9 cellular contexts compared by ENCODE assay signal in genomic region chr1:100543640-100544039, GRCh38. TPM values are rescaled to one million over a fixed set of nuclear protein-coding genes. Genes with fewer than 3 reads are reported as not detected.
DNase-seq lines count a peak whose midpoint lies in the region; ATAC-seq, FAIRE-seq and TF ChIP-seq lines count a peak whose summit lies in the region.
"Had no signal": no experiment of that assay in that cellular context is flagged by ENCODE, and none has a peak within 500 bp of the region (broad histone marks: within the 10 kb centered on the region; RNA-seq: fewer than 3 reads in every experiment).

No MANE protein-coding gene starts in this region.

- DNase-seq in D341Med (ENCODE audit: low spot score) (peak; percentile 51), WERI-Rb-1 (peak; percentile 36), mesendoderm (peak; percentile 70), GF-D8 (lab: John Stamatoyannopoulos, UW) (no peak), urothelium cell line (ENCODE audit: low spot score) (no peak)

- H3K27ac ChIP-seq in WERI-Rb-1 (no peak overlapping the region), mesendoderm (ENCODE audit: low read depth, low read length) (no peak overlapping the region)

- no peak overlapping the region for H2BK15ac ChIP-seq in mesendoderm (replicated peaks; ENCODE audit: low read depth)

- no peak overlapping the region for H2AK5ac ChIP-seq in mesendoderm (ENCODE audit: low read length)

- ATAC-seq in GM19023 (IDR thresholded peaks at IDR 0.05; ENCODE audit: unreplicated experiment) (peak; percentile 48), HG03439 (IDR thresholded peaks at IDR 0.05; ENCODE audit: unreplicated experiment) (peak; percentile 58), GM19397 (IDR thresholded peaks at IDR 0.05; ENCODE audit: unreplicated experiment) (no peak)

- H2BK120ac ChIP-seq in mesendoderm (ENCODE audit: low read depth, low read length), result no peak overlapping the region

- H3K4me3 ChIP-seq in WERI-Rb-1 (ENCODE audit: low read depth, low read length) (no peak overlapping the region), mesendoderm (ENCODE audit: low read length) (no peak overlapping the region)

- no peak for FAIRE-seq in urothelium cell line (lab: Jason Lieb, UNC)
- FAIRE-seq: endometrium had no signal

- peaks cover 14% of the 10 kb centered on the region for H3K27me3 ChIP-seq in WERI-Rb-1 (ENCODE audit: insufficient read depth, low read depth, severe bottlenecking)
- H3K27me3 ChIP-seq in mesendoderm (ENCODE audit: insufficient read depth, low read length, poor library complexity), result peaks cover 20% of the 10 kb centered on the region

- no peaks in the 10 kb centered on the region for H3K79me1 ChIP-seq in mesendoderm (ENCODE audit: low read length)

- no peak overlapping the region for H3K4ac ChIP-seq in mesendoderm (ENCODE audit: low read depth, low read length)

- no peaks in the 10 kb centered on the region for H3K79me2 ChIP-seq in mesendoderm (ENCODE audit: control insufficient read depth, insufficient read depth, low read length)

- no peaks in the 10 kb centered on the region for H3K36me3 ChIP-seq in WERI-Rb-1
- no peaks in the 10 kb centered on the region for H3K36me3 ChIP-seq in mesendoderm (ENCODE audit: control insufficient read depth, insufficient read depth, low read length)

- H2BK5ac ChIP-seq in mesendoderm (ENCODE audit: low read length), result no peak overlapping the region

- no peak overlapping the region for H3K4me2 ChIP-seq in mesendoderm (ENCODE audit: low read length)

- no peak overlapping the region for H3K56ac ChIP-seq in mesendoderm (ENCODE audit: low read length)

- no peak overlapping the region for H4K5ac ChIP-seq in mesendoderm (ENCODE audit: low read length)

- no CpG with 5 or more reads among the region's 2 CpGs for WGBS in mesendoderm (ENCODE audit: extremely low coverage, insufficient coverage, low lambda C conversion rate)

- no peaks in the 10 kb centered on the region for H3K9me3 ChIP-seq in WERI-Rb-1 (ENCODE audit: severe bottlenecking)

- H3K4me1 ChIP-seq in mesendoderm (ENCODE audit: control insufficient read depth, low read depth, low read length), result no peaks in the 10 kb centered on the region

- H3K9ac ChIP-seq in mesendoderm (ENCODE audit: low read length), result no peak overlapping the region

- TF ChIP-seq CTCF in WERI-Rb-1 (IDR thresholded peaks at IDR 0.05; ENCODE audit: low read depth, low read length), result peak; percentile 76

- no peak overlapping the region for H4K8ac ChIP-seq in mesendoderm (ENCODE audit: low read depth, low read length)

- no peak overlapping the region for H3K23ac ChIP-seq in mesendoderm (ENCODE audit: low read length)

- no peak overlapping the region for H3K18ac ChIP-seq in mesendoderm (ENCODE audit: low read length)

RNA-seq across cellular contexts. Expression of gene GPR88, which starts 5.7 kb away (rescaled TPM):
- polyA plus RNA-seq in mesendoderm (2013, experiment 1 of 2), result not detected
- polyA plus RNA-seq in mesendoderm (2013, experiment 2 of 2), result not detected

Comparison
In these comparisons a context has a peak if more than half of its experiments do, and no peak if none do; other contexts are left out.
1. DNase-seq: peak in D341Med (single experiment), WERI-Rb-1 (single experiment) and mesendoderm (single experiment); none in GF-D8 (single experiment) and urothelium cell line (single experiment).